29 cellular contexts compared by ENCODE assay signal in the genomic region with DNA sequence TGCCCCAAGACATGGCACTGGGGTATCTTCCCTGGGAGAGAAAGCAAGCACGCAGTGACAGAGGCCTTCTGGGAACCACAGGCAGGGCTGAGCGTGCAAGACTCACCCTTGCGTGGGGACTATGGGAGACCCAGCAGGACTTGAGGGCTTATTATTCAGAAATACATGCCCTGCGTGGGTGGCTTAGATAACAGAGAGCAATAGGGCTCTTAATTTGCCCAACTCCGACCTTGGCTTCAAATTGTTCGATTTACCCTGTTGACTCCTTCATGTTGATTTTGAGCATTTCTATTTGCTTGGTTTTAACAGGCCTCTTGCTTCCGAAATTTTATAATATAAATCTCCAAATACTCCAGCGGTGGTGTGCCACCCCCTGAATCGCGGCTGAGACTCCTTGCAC. TPM values are rescaled to one million over a fixed set of nuclear protein-coding genes. Genes with fewer than 3 reads are reported as not detected.
DNase-seq lines count a peak whose midpoint lies in the region; ATAC-seq and TF ChIP-seq lines count a peak whose summit lies in the region.
"Had no signal": no experiment of that assay in that cellular context is flagged by ENCODE, and none has a peak within 500 bp of the region (broad histone marks: within the 10 kb centered on the region; RNA-seq: fewer than 3 reads in every experiment).

No MANE protein-coding gene starts in this region.

- H4K8ac ChIP-seq in mesendoderm (ENCODE audit: low read depth, low read length) = no peak overlapping the region

- H3K18ac ChIP-seq in mesendoderm (ENCODE audit: low read length) = no peak overlapping the region

- no peak overlapping the region for H3K4ac ChIP-seq in mesendoderm (ENCODE audit: low read depth, low read length)

- peak overlapping the region; percentile 98 to 99 (median 99) for H3K27ac Mint-ChIP-seq in CD14-positive monocyte
- H3K27ac Mint-ChIP-seq in CD4-positive, alpha-beta T cell = peak overlapping the region; percentile 91
- peak overlapping the region; percentile 80 for H3K27ac Mint-ChIP-seq in activated naive CD8-positive, alpha-beta T cell treated with anti-CD3 and anti-CD28 coated beads, Interleukin-2, amount 50 U/mL, for 24 hours
- H3K27ac Mint-ChIP-seq: activated B cell treated with CpG ODN at 0.5 μM for 24 hours; CD4-positive, CD25-positive, alpha-beta regulatory T cell; T-cell; type B pancreatic cell had no signal

- H3K23ac ChIP-seq in mesendoderm (ENCODE audit: low read length) = no peak overlapping the region

- CTCF ChIA-PET in CD4-positive, alpha-beta T cell (lab: Charles Lee) = no interaction called here

- peaks cover 0 to 3% (median 0%) of the 10 kb centered on the region in 7 donors for H3K9me3 Mint-ChIP-seq in CD14-positive monocyte
- H3K9me3 Mint-ChIP-seq in CD4-positive, alpha-beta T cell = no peaks in the 10 kb centered on the region
- H3K9me3 Mint-ChIP-seq in activated naive CD8-positive, alpha-beta T cell treated with anti-CD3 and anti-CD28 coated beads, Interleukin-2, amount 50 U/mL, for 24 hours = peaks cover 4% of the 10 kb centered on the region
- H3K9me3 Mint-ChIP-seq: activated B cell treated with CpG ODN at 0.5 μM for 24 hours; CD4-positive, CD25-positive, alpha-beta regulatory T cell; T-cell; type B pancreatic cell had no signal

- H3K9me3 ChIP-seq in CD4-positive, alpha-beta T cell (ENCODE audit: control insufficient read depth, low read length) = no peaks in the 10 kb centered on the region
- H3K9me3 ChIP-seq in BE2C = no peaks in the 10 kb centered on the region
- H3K9me3 ChIP-seq: esophagus muscularis mucosa had no signal

- no peak overlapping the region for H2BK5ac ChIP-seq in mesendoderm (ENCODE audit: low read length)

- intact Hi-C loops in CD14-positive monocyte (cut with micrococcal nuclease) (loop anchor here in 1 of 2 donors (5.0 kb wide), 1 partner anchor 436 kb away; no protein-coding TSS in a partner anchor), left ventricle myocardium superior (cut with micrococcal nuclease) (no loop called here)
- intact Hi-C loops in CD4-positive, alpha-beta T cell (cut with DNase I, micrococcal nuclease) = no loop called here

- no peak overlapping the region for H3K9ac ChIP-seq in mesendoderm (ENCODE audit: low read length)

- peaks cover 89% of the 10 kb centered on the region for H3K4me1 Mint-ChIP-seq in CD14-positive monocyte
- peaks cover 53% of the 10 kb centered on the region for H3K4me1 Mint-ChIP-seq in CD4-positive, alpha-beta T cell (ENCODE audit: low read depth)
- H3K4me1 Mint-ChIP-seq in activated naive CD8-positive, alpha-beta T cell treated with anti-CD3 and anti-CD28 coated beads, Interleukin-2, amount 50 U/mL, for 24 hours = peaks cover 45% of the 10 kb centered on the region
- H3K4me1 Mint-ChIP-seq: activated B cell treated with CpG ODN at 0.5 μM for 24 hours had no signal

- no peaks in the 10 kb centered on the region for H3K79me1 ChIP-seq in mesendoderm (ENCODE audit: low read length)

- no peak overlapping the region for H3K27ac ChIP-seq in CD4-positive, alpha-beta T cell (ENCODE audit: low read depth, low read length)
- H3K27ac ChIP-seq in mesendoderm (ENCODE audit: low read depth, low read length) = no peak overlapping the region
- H3K27ac ChIP-seq: esophagus muscularis mucosa had no signal

- H3K4me3 ChIP-seq in mesendoderm (ENCODE audit: low read length) (no peak overlapping the region), BE2C (ENCODE audit: low read depth, low read length) (no peak overlapping the region)
- H3K4me3 ChIP-seq: dorsolateral prefrontal cortex, esophagus muscularis mucosa, K562 had no signal

- H3K27me3 ChIP-seq in CD4-positive, alpha-beta T cell (ENCODE audit: control insufficient read depth, insufficient read depth, low read length) = no peaks in the 10 kb centered on the region
- H3K27me3 ChIP-seq in mesendoderm (ENCODE audit: insufficient read depth, low read length, poor library complexity) (no peaks in the 10 kb centered on the region), BE2C (peaks cover 16% of the 10 kb centered on the region)

- no peaks in the 10 kb centered on the region for H3K79me2 ChIP-seq in mesendoderm (ENCODE audit: control insufficient read depth, insufficient read depth, low read length)

- H3K4me2 ChIP-seq in mesendoderm (ENCODE audit: low read length) = no peak overlapping the region

- POLR2A ChIA-PET in CD4-positive, alpha-beta T cell (lab: Charles Lee) = no interaction called here

- no peak overlapping the region for H3K56ac ChIP-seq in mesendoderm (ENCODE audit: low read length)

- TF ChIP-seq CTCF in CD14-positive monocyte (IDR thresholded peaks at IDR 0.05) (no peak), BE2C (IDR thresholded peaks at IDR 0.05; ENCODE audit: low read depth, low read length) (no peak)
- no peak for TF ChIP-seq CTCF in CD4-positive, alpha-beta T cell (IDR thresholded peaks at IDR 0.05)

- WGBS in mesendoderm (ENCODE audit: extremely low coverage, insufficient coverage, low lambda C conversion rate) = no CpG with 5 or more reads among the region's 10 CpGs

- peak overlapping the region; percentile 5 for H2AK5ac ChIP-seq in mesendoderm (ENCODE audit: low read length)

- no peak for ATAC-seq in CD4-positive, alpha-beta T cell (ENCODE audit: poor library complexity)
- ATAC-seq in activated naive CD8-positive, alpha-beta T cell treated with anti-CD3 and anti-CD28 coated beads, Interleukin-2, amount 50 U/mL, for 24 hours = no peak
- ATAC-seq in left ventricle myocardium superior = no peak
- ATAC-seq: K562; naive thymus-derived CD8-positive, alpha-beta T cell; T-cell had no signal

- H3K36me3 ChIP-seq in mesendoderm (ENCODE audit: control insufficient read depth, insufficient read depth, low read length) = no peaks in the 10 kb centered on the region
- H3K36me3 ChIP-seq in BE2C = no peaks in the 10 kb centered on the region
- H3K36me3 ChIP-seq: esophagus muscularis mucosa had no signal

- no peak overlapping the region for H2BK120ac ChIP-seq in mesendoderm (ENCODE audit: low read depth, low read length)

- H4K5ac ChIP-seq in mesendoderm (ENCODE audit: low read length) = no peak overlapping the region

- H2BK15ac ChIP-seq in mesendoderm (replicated peaks; ENCODE audit: low read depth) = no peak overlapping the region

- H3K4me1 ChIP-seq in mesendoderm (ENCODE audit: control insufficient read depth, low read depth, low read length) (peaks cover 1% of the 10 kb centered on the region), BE2C (no peaks in the 10 kb centered on the region)
- H3K4me1 ChIP-seq: esophagus muscularis mucosa had no signal

- DNase-seq in CD14-positive monocyte (ENCODE audit: low spot score) (no peak), mesendoderm (no peak), BE2C (no peak), NCI-H1417 treated with DMSO at 0.1 percent for 48 hours (lab: John Stamatoyannopoulos, UW) (no peak), left ventricle myocardium superior (no peak)
- DNase-seq in CD4-positive, alpha-beta T cell = no peak
- DNase-seq in activated naive CD8-positive, alpha-beta T cell treated with anti-CD3 and anti-CD28 coated beads, Interleukin-2, amount 50 U/mL, for 24 hours = no peak
- DNase-seq: activated B cell treated with CpG ODN at 0.5 μM for 24 hours; activated gamma-delta T cell treated with Interleukin-2 at 50 U/mL for 16 hours; CD4-positive, CD25-positive, alpha-beta regulatory T cell; cerebellar nuclear complex; dorsolateral prefrontal cortex; foreskin fibroblast; GOT3; naive thymus-derived CD8-positive, alpha-beta T cell; NCI-H1092 treated with DMSO at 0.1 percent for 48 hours; NCI-H187; NCI-H446 treated with DMSO at 0.1 percent for 48 hours; occipital lobe; stimulated activated CD4-positive, alpha-beta T cell treated with anti-CD3 and anti-CD28 coated beads, Interleukin-4, amount 100 ng/mL, for 4 hours; T-cell had no signal

- H3K36me3 Mint-ChIP-seq in CD14-positive monocyte = peaks cover 0 to 26% of the 10 kb centered on the region in 2 donors
- H3K36me3 Mint-ChIP-seq in CD4-positive, alpha-beta T cell (ENCODE audit: low read depth) = no peaks in the 10 kb centered on the region
- peaks cover 2% of the 10 kb centered on the region for H3K36me3 Mint-ChIP-seq in activated naive CD8-positive, alpha-beta T cell treated with anti-CD3 and anti-CD28 coated beads, Interleukin-2, amount 50 U/mL, for 24 hours (ENCODE audit: low read depth)
- H3K36me3 Mint-ChIP-seq: CD4-positive, CD25-positive, alpha-beta regulatory T cell; naive thymus-derived CD8-positive, alpha-beta T cell; T-cell; type B pancreatic cell had no signal

- no peak overlapping the region for H3K4me3 Mint-ChIP-seq in CD14-positive monocyte
- no peak overlapping the region for H3K4me3 Mint-ChIP-seq in CD4-positive, alpha-beta T cell
- no peak overlapping the region for H3K4me3 Mint-ChIP-seq in activated naive CD8-positive, alpha-beta T cell treated with anti-CD3 and anti-CD28 coated beads, Interleukin-2, amount 50 U/mL, for 24 hours
- H3K4me3 Mint-ChIP-seq: activated B cell treated with CpG ODN at 0.5 μM for 24 hours; CD4-positive, CD25-positive, alpha-beta regulatory T cell; naive thymus-derived CD8-positive, alpha-beta T cell; T-cell; type B pancreatic cell had no signal

- H3K27me3 Mint-ChIP-seq in CD14-positive monocyte (ENCODE audit: low read depth in 3 of 3) = peaks cover 0 to 4% (median 0%) of the 10 kb centered on the region in 3 donors
- no peaks in the 10 kb centered on the region for H3K27me3 Mint-ChIP-seq in CD4-positive, alpha-beta T cell
- peaks cover 10% of the 10 kb centered on the region for H3K27me3 Mint-ChIP-seq in activated naive CD8-positive, alpha-beta T cell treated with anti-CD3 and anti-CD28 coated beads, Interleukin-2, amount 50 U/mL, for 24 hours
- H3K27me3 Mint-ChIP-seq: type B pancreatic cell had no signal

RNA-seq across cellular contexts. Expression of gene SERPINA1, which starts 5.1 kb away (rescaled TPM):
- polyA plus RNA-seq in CD14-positive monocyte = 1,000 to 10,000 TPM; 1,278 to 2,042 TPM
- total RNA-seq in CD4-positive, alpha-beta T cell = 1 to 10 TPM; 4.3 to 4.7 TPM
- not detected for polyA plus RNA-seq in mesendoderm (2013, experiment 1 of 2)
- polyA plus RNA-seq in mesendoderm (2013, experiment 2 of 2) = 0.03 TPM
- not detected for polyA plus RNA-seq in BE2C (2012; ENCODE audit: insufficient read depth, insufficient read length, low read depth)
- total RNA-seq in left ventricle myocardium superior = 7.7 TPM
- total RNA-seq: CD4-positive, CD25-positive, alpha-beta regulatory T cell; naive thymus-derived CD8-positive, alpha-beta T cell; OCI-LY7; pulmonary artery endothelial cell had no signal
- polyA plus RNA-seq: K562 had no signal

RNA-seq across cellular contexts. Expression of gene SERPINA2, which starts 27.0 kb away (rescaled TPM):
- not detected for polyA plus RNA-seq in CD14-positive monocyte
- total RNA-seq in CD4-positive, alpha-beta T cell = not detected
- not detected for polyA plus RNA-seq in mesendoderm (2013, experiment 1 of 2)
- polyA plus RNA-seq in mesendoderm (2013, experiment 2 of 2) = not detected
- not detected for polyA plus RNA-seq in BE2C (2012; ENCODE audit: insufficient read depth, insufficient read length, low read depth)
- total RNA-seq in left ventricle myocardium superior = not detected
- total RNA-seq: activated B cell treated with CpG ODN at 0.5 μM for 24 hours; CD4-positive, CD25-positive, alpha-beta regulatory T cell; dorsolateral prefrontal cortex; esophagus muscularis mucosa; K562; lower leg skin; naive thymus-derived CD8-positive, alpha-beta T cell; occipital lobe; OCI-LY7; pulmonary artery endothelial cell; subcutaneous adipose tissue; T-cell had no signal
- polyA plus RNA-seq: adipose tissue; CD4-positive, CD25-positive, alpha-beta regulatory T cell; K562; naive thymus-derived CD8-positive, alpha-beta T cell had no signal

RNA-seq across cellular contexts. Expression of gene SERPINA11, which starts 59.1 kb away (rescaled TPM):
- polyA plus RNA-seq in CD14-positive monocyte = not detected
- total RNA-seq in CD4-positive, alpha-beta T cell = not detected
- polyA plus RNA-seq in mesendoderm (2013, experiment 1 of 2) = 0.27 TPM
- polyA plus RNA-seq in mesendoderm (2013, experiment 2 of 2) = 0.29 TPM
- polyA plus RNA-seq in BE2C (2012; ENCODE audit: insufficient read depth, insufficient read length, low read depth) = not detected
- total RNA-seq in left ventricle myocardium superior = not detected
- total RNA-seq: activated B cell treated with CpG ODN at 0.5 μM for 24 hours; CD4-positive, CD25-positive, alpha-beta regulatory T cell; esophagus muscularis mucosa; K562; naive thymus-derived CD8-positive, alpha-beta T cell; occipital lobe; OCI-LY7; pulmonary artery endothelial cell; subcutaneous adipose tissue; T-cell had no signal
- polyA plus RNA-seq: adipose tissue; CD4-positive, CD25-positive, alpha-beta regulatory T cell; K562; naive thymus-derived CD8-positive, alpha-beta T cell had no signal
